In genomic region chr5:56270568-56271392, GRCh38 we compare ENCODE assay signal across 8 cellular contexts. TPM values are rescaled to one million over a fixed set of nuclear protein-coding genes. Genes with fewer than 3 reads are reported as not detected.
DNase-seq lines count a peak whose midpoint lies in the region; ATAC-seq and TF ChIP-seq lines count a peak whose summit lies in the region.

No MANE protein-coding gene starts in this region.

- ATAC-seq in GM21723 (IDR thresholded peaks at IDR 0.05; ENCODE audit: unreplicated experiment) = peak; percentile 97
- peak; percentile 97 for ATAC-seq in RWPE2 (ENCODE audit: low read depth)

- H3K27me3 ChIP-seq in RWPE2 (ENCODE audit: insufficient read depth, poor library complexity, severe bottlenecking) (no peaks in the 10 kb centered on the region), suprapubic skin (no peaks in the 10 kb centered on the region)

- H3K36me3 ChIP-seq in RWPE2 (ENCODE audit: low read depth) (no peaks in the 10 kb centered on the region), suprapubic skin (no peaks in the 10 kb centered on the region)

- peak; percentile 35 for DNase-seq in DMS79 treated with DMSO at 0.1 percent for 48 hours (lab: John Stamatoyannopoulos, UW)
- DNase-seq in KG1 (lab: John Stamatoyannopoulos, UW) = peak; percentile 54
- no peak for DNase-seq in RWPE2 (ENCODE audit: low spot score)
- DNase-seq in activated T-helper 1 cell treated with anti-CD3 and anti-CD28 coated beads, Interleukin-2, amount 50 U/mL, for 16 hours (ENCODE audit: low read depth in 1 of 2, low spot score in 1 of 2) = peak; percentile 53 to 63
- DNase-seq in fibroblast of the aortic adventitia (ENCODE audit: low read depth) = peak; percentile 85
- peak in 54 of 56 donors; percentile 4 to 87 (median 60) for DNase-seq in nucleus accumbens (lab: John Stamatoyannopoulos, UW)
- DNase-seq in suprapubic skin (ENCODE audit: low spot score in 2 of 2) = peak; percentile 82 to 89

- TF ChIP-seq CTCF in RWPE2 (IDR thresholded peaks at IDR 0.05; ENCODE audit: poor library complexity, severe bottlenecking) (peak; percentile 100), fibroblast of the aortic adventitia (IDR thresholded peaks at IDR 0.05; ENCODE audit: insufficient read depth, low read length) (peak; percentile 100), suprapubic skin (IDR thresholded peaks at IDR 0.05) (peak; percentile 98)

- 20% methylated on average over 6 of the region's 6 CpGs for WGBS in suprapubic skin

- no peak for TF ChIP-seq POLR2A in suprapubic skin (IDR thresholded peaks at IDR 0.05)

- H3K4me3 ChIP-seq in RWPE2 (ENCODE audit: severe bottlenecking) (no peak overlapping the region), fibroblast of the aortic adventitia (ENCODE audit: low read depth, low read length) (no peak overlapping the region), suprapubic skin (no peak overlapping the region)

- no peak overlapping the region for H3K27ac ChIP-seq in RWPE2 (ENCODE audit: poor library complexity, severe bottlenecking)
- no peak overlapping the region for H3K27ac ChIP-seq in suprapubic skin

- H3K9me3 ChIP-seq in RWPE2 (ENCODE audit: severe bottlenecking) = no peaks in the 10 kb centered on the region
- no peaks in the 10 kb centered on the region for H3K9me3 ChIP-seq in suprapubic skin

- TF ChIP-seq EP300 in suprapubic skin (IDR thresholded peaks at IDR 0.05) = no peak

- H3K4me1 ChIP-seq in RWPE2 (ENCODE audit: insufficient read depth, poor library complexity, severe bottlenecking) (no peaks in the 10 kb centered on the region), suprapubic skin (peaks cover 13% of the 10 kb centered on the region)

RNA-seq across cellular contexts. Expression of gene ANKRD55, which starts 37.6 kb away (rescaled TPM):
- total RNA-seq in fibroblast of the aortic adventitia (ENCODE audit: low replicate concordance) (0.57 TPM in 1 of 2 replicates, not detected in the other), suprapubic skin (under 1 TPM in 1 of 4 donors, not detected in 3; 0.23 TPM)
